Comparison of ENCODE assay signal across 21 cellular contexts in genomic region chr11:3983101-3983500, GRCh38.
DNase-seq lines count a peak whose midpoint lies in the region; ATAC-seq and TF ChIP-seq lines count a peak whose summit lies in the region.
"Had no signal": no experiment of that assay in that cellular context is flagged by ENCODE, and none has a peak within 500 bp of the region (broad histone marks: within the 10 kb centered on the region; RNA-seq: fewer than 3 reads in every experiment).

No MANE protein-coding gene starts in this region.

- peaks cover 71% of the 10 kb centered on the region for H3K4me1 Mint-ChIP-seq in activated T-cell treated with anti-CD3 and anti-CD28 coated beads, Interleukin-2, amount 50 U/mL, for 72 hours (ENCODE audit: low read depth)
- peaks cover 76% of the 10 kb centered on the region for H3K4me1 Mint-ChIP-seq in activated T-cell treated with anti-CD3 and anti-CD28 coated beads, Interleukin-2, amount 50 U/mL, for 4 hours (ENCODE audit: low read depth)
- H3K4me1 Mint-ChIP-seq in CD4-positive, alpha-beta T cell (ENCODE audit: low read depth) = peaks cover 94% of the 10 kb centered on the region
- H3K4me1 Mint-ChIP-seq in activated naive CD8-positive, alpha-beta T cell treated with anti-CD3 and anti-CD28 coated beads, Interleukin-2, amount 10 ng/mL, durations not matched to agents 7 days and 5 days = peaks cover 60% of the 10 kb centered on the region

- TF ChIP-seq CTCF in CD4-positive, alpha-beta T cell (IDR thresholded peaks at IDR 0.05) = no peak

- H3K27ac ChIP-seq in CD4-positive, alpha-beta T cell (ENCODE audit: low read depth, low read length) = no peak overlapping the region
- H3K27ac ChIP-seq: BLaER1, HL-60 had no signal

- no peaks in the 10 kb centered on the region for H3K9me3 Mint-ChIP-seq in activated T-cell treated with anti-CD3 and anti-CD28 coated beads, Interleukin-2, amount 50 U/mL, for 72 hours
- no peaks in the 10 kb centered on the region for H3K9me3 Mint-ChIP-seq in activated T-cell treated with anti-CD3 and anti-CD28 coated beads, Interleukin-2, amount 50 U/mL, for 4 hours
- no peaks in the 10 kb centered on the region for H3K9me3 Mint-ChIP-seq in CD4-positive, alpha-beta T cell
- H3K9me3 Mint-ChIP-seq in activated naive CD8-positive, alpha-beta T cell treated with anti-CD3 and anti-CD28 coated beads, Interleukin-2, amount 10 ng/mL, durations not matched to agents 7 days and 5 days = no peaks in the 10 kb centered on the region
- H3K9me3 Mint-ChIP-seq: IgD-negative memory B cell had no signal

- H3K27me3 Mint-ChIP-seq in activated T-cell treated with anti-CD3 and anti-CD28 coated beads, Interleukin-2, amount 50 U/mL, for 72 hours (ENCODE audit: low read depth) = no peaks in the 10 kb centered on the region
- H3K27me3 Mint-ChIP-seq in activated T-cell treated with anti-CD3 and anti-CD28 coated beads, Interleukin-2, amount 50 U/mL, for 4 hours (ENCODE audit: low read depth) = no peaks in the 10 kb centered on the region
- H3K27me3 Mint-ChIP-seq in CD4-positive, alpha-beta T cell = no peaks in the 10 kb centered on the region
- no peaks in the 10 kb centered on the region for H3K27me3 Mint-ChIP-seq in activated naive CD8-positive, alpha-beta T cell treated with anti-CD3 and anti-CD28 coated beads, Interleukin-2, amount 10 ng/mL, durations not matched to agents 7 days and 5 days
- H3K27me3 Mint-ChIP-seq: IgD-negative memory B cell had no signal

- DNase-seq in activated T-cell treated with anti-CD3 and anti-CD28 coated beads, Interleukin-2, amount 50 U/mL, for 72 hours = no peak
- DNase-seq in activated T-cell treated with anti-CD3 and anti-CD28 coated beads, Interleukin-2, amount 50 U/mL, for 4 hours = no peak
- DNase-seq in CD4-positive, alpha-beta T cell = no peak
- DNase-seq in Jurkat, Clone E6-1 (ENCODE audit: low read depth, low spot score) = peak; percentile 79
- no peak for DNase-seq in activated naive CD8-positive, alpha-beta T cell treated with anti-CD3 and anti-CD28 coated beads, Interleukin-2, amount 10 ng/mL, durations not matched to agents 7 days and 5 days
- no peak for DNase-seq in head of caudate nucleus
- no peak for DNase-seq in NCI-H2171 treated with DMSO at 0.1 percent for 48 hours (lab: John Stamatoyannopoulos, UW)
- no peak for DNase-seq in DMS153 treated with DMSO at 0.1 percent for 48 hours (lab: John Stamatoyannopoulos, UW; ENCODE audit: unreplicated experiment)
- DNase-seq: DMS79 treated with DMSO at 0.1 percent for 48 hours, GOT3, NCI-H1105 treated with DMSO at 0.1 percent for 48 hours, NCI-H1694 treated with DMSO at 0.1 percent for 48 hours, NCI-H2107, NCI-H2227 treated with DMSO at 0.1 percent for 48 hours, NCI-H510A treated with DMSO at 0.1 percent for 48 hours, NCI-H82, SHP77 treated with DMSO at 0.1 percent for 48 hours had no signal

- ATAC-seq in activated T-cell treated with anti-CD3 and anti-CD28 coated beads, Interleukin-2, amount 50 U/mL, for 72 hours (replicated peaks in 1 of 2) = no peak
- ATAC-seq in activated T-cell treated with anti-CD3 and anti-CD28 coated beads, Interleukin-2, amount 50 U/mL, for 4 hours = no peak
- peak; percentile 35 for ATAC-seq in CD4-positive, alpha-beta T cell (ENCODE audit: poor library complexity)
- ATAC-seq in activated naive CD8-positive, alpha-beta T cell treated with anti-CD3 and anti-CD28 coated beads, Interleukin-2, amount 10 ng/mL, durations not matched to agents 7 days and 5 days (ENCODE audit: low read depth) = peak; percentile 77
- ATAC-seq: HCT116 had no signal

- intact Hi-C loops in CD4-positive, alpha-beta T cell (cut with DNase I, micrococcal nuclease) = no loop called here
- intact Hi-C loops in head of caudate nucleus (cut with DNase I) = no loop called here

- POLR2A ChIA-PET in CD4-positive, alpha-beta T cell (lab: Charles Lee) = interaction anchor here (1.0 to 2.7 kb wide), 5 partner anchors 19 to 134 kb away, joined by 3 to 15 read pairs (median 5); partner anchors contain the start of gene STIM1
- POLR2A ChIA-PET in activated naive CD8-positive, alpha-beta T cell treated with anti-CD3 and anti-CD28 coated beads, Interleukin-2, amount 10 ng/mL, durations not matched to agents 7 days and 5 days (lab: Charles Lee) = interaction anchor here (0.8 to 1.4 kb wide), 5 partner anchors 14 to 128 kb away, joined by 3 to 6 read pairs (median 4); partner anchors contain the start of gene STIM1

- peak overlapping the region; percentile 3 for H3K27ac Mint-ChIP-seq in activated T-cell treated with anti-CD3 and anti-CD28 coated beads, Interleukin-2, amount 50 U/mL, for 72 hours
- peak overlapping the region; percentile 19 for H3K27ac Mint-ChIP-seq in CD4-positive, alpha-beta T cell
- H3K27ac Mint-ChIP-seq in activated naive CD8-positive, alpha-beta T cell treated with anti-CD3 and anti-CD28 coated beads, Interleukin-2, amount 10 ng/mL, durations not matched to agents 7 days and 5 days = peak overlapping the region; percentile 22
- H3K27ac Mint-ChIP-seq: IgD-negative memory B cell had no signal

- CTCF ChIA-PET in CD4-positive, alpha-beta T cell (lab: Charles Lee) = no interaction called here

- H3K4me3 ChIP-seq in Jurkat, Clone E6-1 (ENCODE audit: low read length) = no peak overlapping the region
- H3K4me3 ChIP-seq: BLaER1 had no signal

- no peak overlapping the region for H3K4me3 Mint-ChIP-seq in activated T-cell treated with anti-CD3 and anti-CD28 coated beads, Interleukin-2, amount 50 U/mL, for 72 hours
- H3K4me3 Mint-ChIP-seq in activated T-cell treated with anti-CD3 and anti-CD28 coated beads, Interleukin-2, amount 50 U/mL, for 4 hours = no peak overlapping the region
- H3K4me3 Mint-ChIP-seq in CD4-positive, alpha-beta T cell = no peak overlapping the region
- H3K4me3 Mint-ChIP-seq in activated naive CD8-positive, alpha-beta T cell treated with anti-CD3 and anti-CD28 coated beads, Interleukin-2, amount 10 ng/mL, durations not matched to agents 7 days and 5 days = peak overlapping the region; percentile 17

- H3K36me3 Mint-ChIP-seq in activated T-cell treated with anti-CD3 and anti-CD28 coated beads, Interleukin-2, amount 50 U/mL, for 72 hours (ENCODE audit: insufficient read depth in 2 of 2) = peaks cover 2 to 8% of the 10 kb centered on the region in 2 donors
- H3K36me3 Mint-ChIP-seq in activated T-cell treated with anti-CD3 and anti-CD28 coated beads, Interleukin-2, amount 50 U/mL, for 4 hours (ENCODE audit: insufficient read depth) = peaks cover 13% of the 10 kb centered on the region
- H3K36me3 Mint-ChIP-seq in CD4-positive, alpha-beta T cell (ENCODE audit: low read depth) = peaks cover 45% of the 10 kb centered on the region
- H3K36me3 Mint-ChIP-seq in activated naive CD8-positive, alpha-beta T cell treated with anti-CD3 and anti-CD28 coated beads, Interleukin-2, amount 10 ng/mL, durations not matched to agents 7 days and 5 days = peaks cover 23% of the 10 kb centered on the region
- H3K36me3 Mint-ChIP-seq: IgD-negative memory B cell had no signal

- no peaks in the 10 kb centered on the region for H3K9me3 ChIP-seq in CD4-positive, alpha-beta T cell (ENCODE audit: control insufficient read depth, low read length)
- H3K9me3 ChIP-seq: BLaER1 had no signal

- no peaks in the 10 kb centered on the region for H3K27me3 ChIP-seq in CD4-positive, alpha-beta T cell (ENCODE audit: control insufficient read depth, insufficient read depth, low read length)
- H3K27me3 ChIP-seq: BLaER1 had no signal

Comparison
In these comparisons a context has a peak if more than half of its experiments do, and no peak if none do; other contexts are left out.
1. ATAC-seq: peak in CD4-positive, alpha-beta T cell (single experiment) and activated naive CD8-positive, alpha-beta T cell treated with anti-CD3 and anti-CD28 coated beads, Interleukin-2, amount 10 ng/mL, durations not matched to agents 7 days and 5 days (single experiment); none in activated T-cell treated with anti-CD3 and anti-CD28 coated beads, Interleukin-2, amount 50 U/mL, for 72 hours (0 of 2) and activated T-cell treated with anti-CD3 and anti-CD28 coated beads, Interleukin-2, amount 50 U/mL, for 4 hours (0 of 2).
2. Peak in every context shown above with its lines, with median percentiles within 50 percentile points of each other: H3K27ac Mint-ChIP-seq.